ENCODE assay signal across 1 cellular context in the genomic region with DNA sequence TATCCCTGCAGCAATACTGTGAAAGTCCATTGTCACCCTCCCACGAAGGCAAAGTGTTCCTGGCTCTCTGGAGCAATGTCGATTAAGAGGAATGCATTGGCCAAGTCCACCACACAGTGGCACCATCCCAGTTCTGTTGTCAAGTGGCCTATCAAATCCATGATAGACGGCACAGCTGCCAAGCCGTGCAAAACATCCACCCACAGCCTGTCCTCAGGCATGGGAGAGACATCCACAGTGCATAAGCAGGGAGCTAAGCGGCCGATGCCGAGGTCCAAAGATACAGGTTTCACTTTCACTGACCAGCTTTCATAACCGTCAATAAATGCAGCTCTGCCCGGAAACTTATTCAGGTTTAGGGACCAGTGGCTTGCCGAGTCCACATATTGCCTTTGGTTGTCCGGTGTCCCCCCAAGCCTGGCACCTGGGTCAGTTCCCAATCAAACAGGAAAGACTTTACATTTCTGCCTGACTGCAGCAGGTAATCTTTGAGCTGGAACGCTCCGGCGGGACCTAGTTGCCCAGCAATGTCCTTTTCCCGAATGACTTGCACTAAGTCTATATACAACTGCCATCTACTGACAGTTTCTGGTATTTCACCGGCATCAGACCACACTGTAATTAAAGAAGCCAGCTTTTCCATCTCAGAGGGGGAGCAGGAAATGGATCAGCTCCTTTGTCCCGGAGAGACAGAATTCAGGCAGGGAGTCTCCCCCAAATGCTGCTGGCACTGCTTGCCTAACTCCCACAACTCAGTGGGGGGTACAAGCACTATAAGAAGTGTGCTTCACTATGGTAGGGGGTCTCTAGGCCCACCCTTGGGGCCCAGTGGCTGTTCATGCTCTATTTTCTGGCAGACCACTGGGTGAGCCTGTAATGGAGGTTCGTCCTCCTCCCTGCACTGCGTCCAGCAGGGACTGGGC.
TF ChIP-seq lines count a peak whose summit lies in the region.

No MANE protein-coding gene starts in this region.

TF ChIP-seq in HepG2, 621 proteins besides CTCF, POLR2A, EP300 and RAD21 (continued from another document and continues in another):
- TF ChIP-seq, protein P1, sequence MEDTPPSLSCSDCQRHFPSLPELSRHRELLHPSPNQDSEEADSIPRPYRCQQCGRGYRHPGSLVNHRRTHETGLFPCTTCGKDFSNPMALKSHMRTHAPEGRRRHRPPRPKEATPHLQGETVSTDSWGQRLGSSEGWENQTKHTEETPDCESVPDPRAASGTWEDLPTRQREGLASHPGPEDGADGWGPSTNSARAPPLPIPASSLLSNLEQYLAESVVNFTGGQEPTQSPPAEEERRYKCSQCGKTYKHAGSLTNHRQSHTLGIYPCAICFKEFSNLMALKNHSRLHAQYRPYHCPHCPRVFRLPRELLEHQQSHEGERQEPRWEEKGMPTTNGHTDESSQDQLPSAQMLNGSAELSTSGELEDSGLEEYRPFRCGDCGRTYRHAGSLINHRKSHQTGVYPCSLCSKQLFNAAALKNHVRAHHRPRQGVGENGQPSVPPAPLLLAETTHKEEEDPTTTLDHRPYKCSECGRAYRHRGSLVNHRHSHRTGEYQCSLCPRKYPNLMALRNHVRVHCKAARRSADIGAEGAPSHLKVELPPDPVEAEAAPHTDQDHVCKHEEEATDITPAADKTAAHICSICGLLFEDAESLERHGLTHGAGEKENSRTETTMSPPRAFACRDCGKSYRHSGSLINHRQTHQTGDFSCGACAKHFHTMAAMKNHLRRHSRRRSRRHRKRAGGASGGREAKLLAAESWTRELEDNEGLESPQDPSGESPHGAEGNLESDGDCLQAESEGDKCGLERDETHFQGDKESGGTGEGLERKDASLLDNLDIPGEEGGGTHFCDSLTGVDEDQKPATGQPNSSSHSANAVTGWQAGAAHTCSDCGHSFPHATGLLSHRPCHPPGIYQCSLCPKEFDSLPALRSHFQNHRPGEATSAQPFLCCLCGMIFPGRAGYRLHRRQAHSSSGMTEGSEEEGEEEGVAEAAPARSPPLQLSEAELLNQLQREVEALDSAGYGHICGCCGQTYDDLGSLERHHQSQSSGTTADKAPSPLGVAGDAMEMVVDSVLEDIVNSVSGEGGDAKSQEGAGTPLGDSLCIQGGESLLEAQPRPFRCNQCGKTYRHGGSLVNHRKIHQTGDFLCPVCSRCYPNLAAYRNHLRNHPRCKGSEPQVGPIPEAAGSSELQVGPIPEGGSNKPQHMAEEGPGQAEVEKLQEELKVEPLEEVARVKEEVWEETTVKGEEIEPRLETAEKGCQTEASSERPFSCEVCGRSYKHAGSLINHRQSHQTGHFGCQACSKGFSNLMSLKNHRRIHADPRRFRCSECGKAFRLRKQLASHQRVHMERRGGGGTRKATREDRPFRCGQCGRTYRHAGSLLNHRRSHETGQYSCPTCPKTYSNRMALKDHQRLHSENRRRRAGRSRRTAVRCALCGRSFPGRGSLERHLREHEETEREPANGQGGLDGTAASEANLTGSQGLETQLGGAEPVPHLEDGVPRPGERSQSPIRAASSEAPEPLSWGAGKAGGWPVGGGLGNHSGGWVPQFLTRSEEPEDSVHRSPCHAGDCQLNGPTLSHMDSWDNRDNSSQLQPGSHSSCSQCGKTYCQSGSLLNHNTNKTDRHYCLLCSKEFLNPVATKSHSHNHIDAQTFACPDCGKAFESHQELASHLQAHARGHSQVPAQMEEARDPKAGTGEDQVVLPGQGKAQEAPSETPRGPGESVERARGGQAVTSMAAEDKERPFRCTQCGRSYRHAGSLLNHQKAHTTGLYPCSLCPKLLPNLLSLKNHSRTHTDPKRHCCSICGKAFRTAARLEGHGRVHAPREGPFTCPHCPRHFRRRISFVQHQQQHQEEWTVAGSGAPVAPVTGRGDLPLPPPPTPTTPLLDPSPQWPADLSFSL (CRISPR knock-in tag; IDR thresholded peaks at IDR 0.05), result no peak
- TF ChIP-seq ZNF350 (CRISPR knock-in tag; IDR thresholded peaks at IDR 0.05; ENCODE audit: borderline replicate concordance, low read depth) (peak; percentile 48; the same call in 1 of the 2 replicates), ZNF451 (CRISPR knock-in tag; IDR thresholded peaks at IDR 0.05) (no peak), ZSCAN22 (CRISPR knock-in tag; IDR thresholded peaks at IDR 0.05) (no peak), MED8 (CRISPR knock-in tag; IDR thresholded peaks at IDR 0.05; ENCODE audit: insufficient replicate concordance) (no peak), KDM3A (CRISPR knock-in tag; IDR thresholded peaks at IDR 0.05; ENCODE audit: low read depth) (peak; percentile 85), SALL2 (CRISPR knock-in tag; IDR thresholded peaks at IDR 0.05) (peak; percentile 71; the same call in 1 of the 2 replicates), NRL (CRISPR knock-in tag; IDR thresholded peaks at IDR 0.05; ENCODE audit: borderline replicate concordance) (0 out of 2 replicates have a peak, but pooled peaks have one; percentile 44), FOXA1 (IDR thresholded peaks at IDR 0.05) (no peak), FOXA1 (CRISPR knock-in tag; IDR thresholded peaks at IDR 0.05) (0 out of 2 replicates have a peak, but pooled peaks have one; percentile 23), TCF12 (IDR thresholded peaks at IDR 0.05) (no peak), TCF12 (CRISPR knock-in tag; IDR thresholded peaks at IDR 0.05) (no peak), SNAPC2 (CRISPR knock-in tag; IDR thresholded peaks at IDR 0.05) (peak; percentile 72; the same call in 1 of the 2 replicates), ELF4 (CRISPR knock-in tag; IDR thresholded peaks at IDR 0.05; ENCODE audit: borderline replicate concordance) (no peak), ZNF766 (CRISPR knock-in tag; IDR thresholded peaks at IDR 0.05; ENCODE audit: borderline replicate concordance) (peak; percentile 66; the same call in 1 of the 2 replicates), ZNF670 (CRISPR knock-in tag; IDR thresholded peaks at IDR 0.05; ENCODE audit: borderline replicate concordance) (no peak), MATR3 (CRISPR knock-in tag; IDR thresholded peaks at IDR 0.05) (no peak), ZNF607 (CRISPR knock-in tag; IDR thresholded peaks at IDR 0.05; ENCODE audit: borderline replicate concordance) (0 out of 2 replicates have a peak, but pooled peaks have one; percentile 57), ZNF337 (CRISPR knock-in tag; IDR thresholded peaks at IDR 0.05; ENCODE audit: borderline replicate concordance, low read depth) (no peak), MIXL1 (CRISPR knock-in tag; IDR thresholded peaks at IDR 0.05) (peak; percentile 84; the same call in 1 of the 2 replicates)
- TF ChIP-seq, protein P2, sequence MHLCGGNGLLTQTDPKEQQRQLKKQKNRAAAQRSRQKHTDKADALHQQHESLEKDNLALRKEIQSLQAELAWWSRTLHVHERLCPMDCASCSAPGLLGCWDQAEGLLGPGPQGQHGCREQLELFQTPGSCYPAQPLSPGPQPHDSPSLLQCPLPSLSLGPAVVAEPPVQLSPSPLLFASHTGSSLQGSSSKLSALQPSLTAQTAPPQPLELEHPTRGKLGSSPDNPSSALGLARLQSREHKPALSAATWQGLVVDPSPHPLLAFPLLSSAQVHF (CRISPR knock-in tag; IDR thresholded peaks at IDR 0.05), result no peak
- TF ChIP-seq, protein P3, sequence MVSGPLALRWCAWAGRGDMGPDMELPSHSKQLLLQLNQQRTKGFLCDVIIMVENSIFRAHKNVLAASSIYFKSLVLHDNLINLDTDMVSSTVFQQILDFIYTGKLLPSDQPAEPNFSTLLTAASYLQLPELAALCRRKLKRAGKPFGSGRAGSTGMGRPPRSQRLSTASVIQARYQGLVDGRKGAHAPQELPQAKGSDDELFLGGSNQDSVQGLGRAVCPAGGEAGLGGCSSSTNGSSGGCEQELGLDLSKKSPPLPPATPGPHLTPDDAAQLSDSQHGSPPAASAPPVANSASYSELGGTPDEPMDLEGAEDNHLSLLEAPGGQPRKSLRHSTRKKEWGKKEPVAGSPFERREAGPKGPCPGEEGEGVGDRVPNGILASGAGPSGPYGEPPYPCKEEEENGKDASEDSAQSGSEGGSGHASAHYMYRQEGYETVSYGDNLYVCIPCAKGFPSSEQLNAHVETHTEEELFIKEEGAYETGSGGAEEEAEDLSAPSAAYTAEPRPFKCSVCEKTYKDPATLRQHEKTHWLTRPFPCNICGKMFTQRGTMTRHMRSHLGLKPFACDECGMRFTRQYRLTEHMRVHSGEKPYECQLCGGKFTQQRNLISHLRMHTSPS (CRISPR knock-in tag; IDR thresholded peaks at IDR 0.05; ENCODE audit: low read depth), result no peak
- TF ChIP-seq, protein P4, sequence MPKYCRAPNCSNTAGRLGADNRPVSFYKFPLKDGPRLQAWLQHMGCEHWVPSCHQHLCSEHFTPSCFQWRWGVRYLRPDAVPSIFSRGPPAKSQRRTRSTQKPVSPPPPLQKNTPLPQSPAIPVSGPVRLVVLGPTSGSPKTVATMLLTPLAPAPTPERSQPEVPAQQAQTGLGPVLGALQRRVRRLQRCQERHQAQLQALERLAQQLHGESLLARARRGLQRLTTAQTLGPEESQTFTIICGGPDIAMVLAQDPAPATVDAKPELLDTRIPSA (CRISPR knock-in tag; IDR thresholded peaks at IDR 0.05; ENCODE audit: borderline replicate concordance), result no peak
- TF ChIP-seq, protein P5, sequence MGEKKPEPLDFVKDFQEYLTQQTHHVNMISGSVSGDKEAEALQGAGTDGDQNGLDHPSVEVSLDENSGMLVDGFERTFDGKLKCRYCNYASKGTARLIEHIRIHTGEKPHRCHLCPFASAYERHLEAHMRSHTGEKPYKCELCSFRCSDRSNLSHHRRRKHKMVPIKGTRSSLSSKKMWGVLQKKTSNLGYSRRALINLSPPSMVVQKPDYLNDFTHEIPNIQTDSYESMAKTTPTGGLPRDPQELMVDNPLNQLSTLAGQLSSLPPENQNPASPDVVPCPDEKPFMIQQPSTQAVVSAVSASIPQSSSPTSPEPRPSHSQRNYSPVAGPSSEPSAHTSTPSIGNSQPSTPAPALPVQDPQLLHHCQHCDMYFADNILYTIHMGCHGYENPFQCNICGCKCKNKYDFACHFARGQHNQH (CRISPR knock-in tag; IDR thresholded peaks at IDR 0.05), result peak; percentile 81; the same call in 1 of the 2 replicates
- TF ChIP-seq, protein P6, sequence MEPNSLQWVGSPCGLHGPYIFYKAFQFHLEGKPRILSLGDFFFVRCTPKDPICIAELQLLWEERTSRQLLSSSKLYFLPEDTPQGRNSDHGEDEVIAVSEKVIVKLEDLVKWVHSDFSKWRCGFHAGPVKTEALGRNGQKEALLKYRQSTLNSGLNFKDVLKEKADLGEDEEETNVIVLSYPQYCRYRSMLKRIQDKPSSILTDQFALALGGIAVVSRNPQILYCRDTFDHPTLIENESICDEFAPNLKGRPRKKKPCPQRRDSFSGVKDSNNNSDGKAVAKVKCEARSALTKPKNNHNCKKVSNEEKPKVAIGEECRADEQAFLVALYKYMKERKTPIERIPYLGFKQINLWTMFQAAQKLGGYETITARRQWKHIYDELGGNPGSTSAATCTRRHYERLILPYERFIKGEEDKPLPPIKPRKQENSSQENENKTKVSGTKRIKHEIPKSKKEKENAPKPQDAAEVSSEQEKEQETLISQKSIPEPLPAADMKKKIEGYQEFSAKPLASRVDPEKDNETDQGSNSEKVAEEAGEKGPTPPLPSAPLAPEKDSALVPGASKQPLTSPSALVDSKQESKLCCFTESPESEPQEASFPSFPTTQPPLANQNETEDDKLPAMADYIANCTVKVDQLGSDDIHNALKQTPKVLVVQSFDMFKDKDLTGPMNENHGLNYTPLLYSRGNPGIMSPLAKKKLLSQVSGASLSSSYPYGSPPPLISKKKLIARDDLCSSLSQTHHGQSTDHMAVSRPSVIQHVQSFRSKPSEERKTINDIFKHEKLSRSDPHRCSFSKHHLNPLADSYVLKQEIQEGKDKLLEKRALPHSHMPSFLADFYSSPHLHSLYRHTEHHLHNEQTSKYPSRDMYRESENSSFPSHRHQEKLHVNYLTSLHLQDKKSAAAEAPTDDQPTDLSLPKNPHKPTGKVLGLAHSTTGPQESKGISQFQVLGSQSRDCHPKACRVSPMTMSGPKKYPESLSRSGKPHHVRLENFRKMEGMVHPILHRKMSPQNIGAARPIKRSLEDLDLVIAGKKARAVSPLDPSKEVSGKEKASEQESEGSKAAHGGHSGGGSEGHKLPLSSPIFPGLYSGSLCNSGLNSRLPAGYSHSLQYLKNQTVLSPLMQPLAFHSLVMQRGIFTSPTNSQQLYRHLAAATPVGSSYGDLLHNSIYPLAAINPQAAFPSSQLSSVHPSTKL (CRISPR knock-in tag; IDR thresholded peaks at IDR 0.05), result peak; percentile 65; the same call in 1 of the 2 replicates
- TF ChIP-seq, protein P7, sequence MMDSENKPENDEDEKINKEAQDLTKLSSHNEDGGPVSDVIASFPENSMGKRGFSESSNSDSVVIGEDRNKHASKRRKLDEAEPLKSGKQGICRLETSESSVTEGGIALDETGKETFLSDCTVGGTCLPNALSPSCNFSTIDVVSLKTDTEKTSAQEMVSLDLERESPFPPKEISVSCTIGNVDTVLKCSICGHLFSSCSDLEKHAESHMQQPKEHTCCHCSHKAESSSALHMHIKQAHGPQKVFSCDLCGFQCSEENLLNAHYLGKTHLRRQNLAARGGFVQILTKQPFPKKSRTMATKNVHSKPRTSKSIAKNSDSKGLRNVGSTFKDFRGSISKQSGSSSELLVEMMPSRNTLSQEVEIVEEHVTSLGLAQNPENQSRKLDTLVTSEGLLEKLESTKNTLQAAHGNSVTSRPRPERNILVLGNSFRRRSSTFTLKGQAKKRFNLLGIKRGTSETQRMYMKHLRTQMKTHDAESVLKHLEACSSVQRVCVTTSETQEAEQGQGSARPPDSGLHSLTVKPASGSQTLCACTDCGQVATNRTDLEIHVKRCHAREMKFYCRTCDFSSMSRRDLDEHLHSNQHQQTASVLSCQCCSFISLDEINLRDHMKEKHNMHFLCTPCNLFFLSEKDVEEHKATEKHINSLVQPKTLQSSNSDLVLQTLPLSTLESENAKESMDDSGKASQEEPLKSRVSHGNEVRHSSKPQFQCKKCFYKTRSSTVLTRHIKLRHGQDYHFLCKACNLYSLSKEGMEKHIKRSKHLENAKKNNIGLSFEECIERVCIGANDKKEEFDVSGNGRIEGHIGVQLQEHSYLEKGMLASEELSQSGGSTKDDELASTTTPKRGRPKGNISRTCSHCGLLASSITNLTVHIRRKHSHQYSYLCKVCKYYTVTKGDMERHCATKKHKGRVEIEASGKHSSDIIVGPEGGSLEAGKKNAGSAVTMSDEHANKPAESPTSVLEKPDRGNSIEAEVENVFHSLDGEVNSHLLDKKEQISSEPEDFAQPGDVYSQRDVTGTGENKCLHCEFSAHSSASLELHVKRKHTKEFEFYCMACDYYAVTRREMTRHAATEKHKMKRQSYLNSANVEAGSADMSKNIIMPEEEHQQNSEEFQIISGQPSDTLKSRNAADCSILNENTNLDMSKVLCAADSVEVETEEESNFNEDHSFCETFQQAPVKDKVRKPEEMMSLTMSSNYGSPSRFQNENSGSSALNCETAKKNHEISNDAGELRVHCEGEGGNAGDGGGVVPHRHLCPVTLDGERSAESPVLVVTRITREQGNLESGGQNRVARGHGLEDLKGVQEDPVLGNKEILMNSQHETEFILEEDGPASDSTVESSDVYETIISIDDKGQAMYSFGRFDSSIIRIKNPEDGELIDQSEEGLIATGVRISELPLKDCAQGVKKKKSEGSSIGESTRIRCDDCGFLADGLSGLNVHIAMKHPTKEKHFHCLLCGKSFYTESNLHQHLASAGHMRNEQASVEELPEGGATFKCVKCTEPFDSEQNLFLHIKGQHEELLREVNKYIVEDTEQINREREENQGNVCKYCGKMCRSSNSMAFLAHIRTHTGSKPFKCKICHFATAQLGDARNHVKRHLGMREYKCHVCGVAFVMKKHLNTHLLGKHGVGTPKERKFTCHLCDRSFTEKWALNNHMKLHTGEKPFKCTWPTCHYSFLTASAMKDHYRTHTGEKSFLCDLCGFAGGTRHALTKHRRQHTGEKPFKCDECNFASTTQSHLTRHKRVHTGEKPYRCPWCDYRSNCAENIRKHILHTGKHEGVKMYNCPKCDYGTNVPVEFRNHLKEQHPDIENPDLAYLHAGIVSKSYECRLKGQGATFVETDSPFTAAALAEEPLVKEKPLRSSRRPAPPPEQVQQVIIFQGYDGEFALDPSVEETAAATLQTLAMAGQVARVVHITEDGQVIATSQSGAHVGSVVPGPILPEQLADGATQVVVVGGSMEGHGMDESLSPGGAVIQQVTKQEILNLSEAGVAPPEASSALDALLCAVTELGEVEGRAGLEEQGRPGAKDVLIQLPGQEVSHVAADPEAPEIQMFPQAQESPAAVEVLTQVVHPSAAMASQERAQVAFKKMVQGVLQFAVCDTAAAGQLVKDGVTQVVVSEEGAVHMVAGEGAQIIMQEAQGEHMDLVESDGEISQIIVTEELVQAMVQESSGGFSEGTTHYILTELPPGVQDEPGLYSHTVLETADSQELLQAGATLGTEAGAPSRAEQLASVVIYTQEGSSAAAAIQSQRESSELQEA (CRISPR knock-in tag; IDR thresholded peaks at IDR 0.05; ENCODE audit: not compliant biosample characterization), result no peak
